ENCODE assay signal across 10 cellular contexts in the genomic region with DNA sequence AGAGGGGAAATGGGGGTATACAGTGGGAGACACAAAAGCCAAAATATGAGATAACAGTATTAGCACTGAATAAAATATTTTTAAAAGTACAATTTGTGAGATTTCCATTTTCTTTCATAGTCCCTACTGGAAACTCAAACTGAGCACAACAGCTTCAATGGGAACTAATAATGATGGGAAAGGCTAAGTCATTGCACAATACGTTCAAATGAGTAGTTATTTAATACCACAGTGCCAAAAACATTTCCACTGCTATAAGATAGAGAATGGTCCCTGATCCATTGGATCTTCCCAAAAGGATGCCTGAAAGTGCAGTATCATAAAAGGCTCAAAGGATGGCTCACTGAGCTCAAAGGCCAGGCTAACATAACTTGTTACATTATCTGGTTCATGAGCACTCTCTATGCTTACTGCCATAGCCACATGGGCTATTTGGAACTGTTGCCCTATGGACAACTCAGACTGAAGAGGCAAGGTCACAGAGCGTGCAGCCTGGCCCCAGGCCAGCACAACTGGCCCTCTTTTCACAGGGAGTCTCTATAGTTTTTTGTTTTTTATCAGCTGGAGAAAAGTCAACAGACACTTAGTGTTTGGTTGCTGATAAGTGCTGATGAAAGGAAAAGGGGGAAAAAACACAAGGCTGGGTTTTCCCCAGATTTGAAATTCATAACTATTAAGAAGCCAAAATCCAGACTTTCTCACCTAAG. TPM values are rescaled to one million over a fixed set of nuclear protein-coding genes. Genes with fewer than 3 reads are reported as not detected.
DNase-seq lines count a peak whose midpoint lies in the region; ATAC-seq and TF ChIP-seq lines count a peak whose summit lies in the region.
"Had no signal": no experiment of that assay in that cellular context is flagged by ENCODE, and none has a peak within 500 bp of the region (broad histone marks: within the 10 kb centered on the region; RNA-seq: fewer than 3 reads in every experiment).

No MANE protein-coding gene starts in this region.

- no peaks in the 10 kb centered on the region for H3K36me3 Mint-ChIP-seq in glutamatergic neuron (ENCODE audit: unreplicated experiment)

- H3K27ac Mint-ChIP-seq in glutamatergic neuron (ENCODE audit: unreplicated experiment): no peak overlapping the region

- no peak for TF ChIP-seq POLR2A in gastroesophageal sphincter (IDR thresholded peaks at IDR 0.05)

- peaks cover 0 to 23% (median 0%) of the 10 kb centered on the region in 3 donors for H3K4me1 ChIP-seq in gastroesophageal sphincter

- no peak overlapping the region for H3K4me3 ChIP-seq in gastroesophageal sphincter
- H3K4me3 ChIP-seq: transverse colon had no signal

- H3K9me3 Mint-ChIP-seq in glutamatergic neuron (ENCODE audit: unreplicated experiment): no peaks in the 10 kb centered on the region

- WGBS in gastroesophageal sphincter (ENCODE audit: low coverage in 1 of 2), 2 donors: 38 to 77% methylated on average over 2 of the region's 2 CpGs

- TF ChIP-seq EP300 in gastroesophageal sphincter (IDR thresholded peaks at IDR 0.05): no peak

- no peaks in the 10 kb centered on the region for H3K27me3 Mint-ChIP-seq in glutamatergic neuron (ENCODE audit: unreplicated experiment)

- TF ChIP-seq CTCF in glutamatergic neuron (IDR thresholded peaks at IDR 0.05; ENCODE audit: partially characterized antibody, unreplicated experiment) (no peak), gastroesophageal sphincter (IDR thresholded peaks at IDR 0.05) (no peak)

- H3K36me3 ChIP-seq in gastroesophageal sphincter: peaks cover 0 to 28% of the 10 kb centered on the region in 2 donors

- H3K27me3 ChIP-seq in gastroesophageal sphincter: no peaks in the 10 kb centered on the region
- H3K27me3 ChIP-seq: transverse colon had no signal

- H3K9me3 ChIP-seq in gastroesophageal sphincter: no peaks in the 10 kb centered on the region
- H3K9me3 ChIP-seq: transverse colon had no signal

- no peak overlapping the region for H3K27ac ChIP-seq in gastroesophageal sphincter
- H3K27ac ChIP-seq: transverse colon had no signal

- no peak for ATAC-seq in gastroesophageal sphincter

- H3K4me3 Mint-ChIP-seq in glutamatergic neuron (ENCODE audit: unreplicated experiment): no peak overlapping the region

- no peaks in the 10 kb centered on the region for H3K4me1 Mint-ChIP-seq in glutamatergic neuron (ENCODE audit: low read depth, unreplicated experiment)

- DNase-seq in COR-L47 (lab: John Stamatoyannopoulos, UW): peak; percentile 16
- peak; percentile 78 for DNase-seq in NCI-H1105 treated with DMSO at 0.1 percent for 48 hours (lab: John Stamatoyannopoulos, UW)
- peak; percentile 28 for DNase-seq in dermis blood vessel endothelial cell
- peak; percentile 2 to 52 for DNase-seq in lung microvascular endothelial cell (ENCODE audit: low read depth in 2 of 2)
- no peak for DNase-seq in effector CD4-positive, alpha-beta T cell
- no peak for DNase-seq in glutamatergic neuron
- no peak for DNase-seq in H4 (ENCODE audit: low spot score)
- DNase-seq: cerebellar nuclear complex, transverse colon had no signal

RNA-seq across cellular contexts. Expression of a gene that starts 54.1 kb away (rescaled TPM):
- total RNA-seq in dermis blood vessel endothelial cell: 815 and 1,069 TPM in 2 replicates
- 579 and 623 TPM in 2 replicates for total RNA-seq in lung microvascular endothelial cell
- total RNA-seq in glutamatergic neuron (ENCODE audit: unreplicated experiment): 228 TPM
- 100 to 1,000 TPM; 151 to 257 (median 235) TPM for total RNA-seq in gastroesophageal sphincter
- total RNA-seq in H4 (2014; rRNA removed; shearing (Covaris generic)): 966 and 1,104 TPM in 2 replicates

Comparison
In these comparisons a context has a peak if more than half of its experiments do, and no peak if none do; other contexts are left out.
1. DNase-seq: peak in COR-L47 (single experiment), NCI-H1105 treated with DMSO at 0.1 percent for 48 hours (single experiment), dermis blood vessel endothelial cell (single experiment) and lung microvascular endothelial cell (2 of 2); none in effector CD4-positive, alpha-beta T cell (single experiment), glutamatergic neuron (single experiment) and H4 (single experiment).